ENCODE assay signal across 7 cellular contexts in genomic region chr13:32045963-32046785, GRCh38. TPM values are rescaled to one million over a fixed set of nuclear protein-coding genes. Genes with fewer than 3 reads are reported as not detected.
DNase-seq lines count a peak whose midpoint lies in the region; ATAC-seq and TF ChIP-seq lines count a peak whose summit lies in the region.

No MANE protein-coding gene starts in this region.

- BruUV-seq in HCT116 (replicated peaks; lab: Mats Ljungman, UMichigan) = no TSS peak

- H3K4me3 ChIP-seq in HCT116 (replicated peaks in 1 of 2; ENCODE audit: low read depth in 1 of 2, low read length in 2 of 2) = no peak overlapping the region

- no peak for TF ChIP-seq RAD21 in HCT116 (IDR thresholded peaks at IDR 0.05; ENCODE audit: low read depth)

- TF ChIP-seq CTCF in HCT116 (IDR thresholded peaks at IDR 0.05 in 2 of 3, conservative IDR thresholded peaks at IDR 0.05 in 1 of 3; ENCODE audit: borderline replicate concordance in 1 of 3, insufficient read depth in 1 of 3, low read depth in 2 of 3, low read length in 2 of 3) = no peak

- RAD21 ChIA-PET in HCT116 (lab: Charles Lee; ENCODE audit: low non-redundant PET in 1 of 2, low total read pairs in 2 of 2, uncharacterized antibody in 2 of 2, unreplicated experiment in 2 of 2) = no interaction called here

- no peaks in the 10 kb centered on the region for H4K20me1 ChIP-seq in HCT116 (ENCODE audit: insufficient read depth)

- no peaks in the 10 kb centered on the region for H3K27me3 ChIP-seq in HCT116 (ENCODE audit: insufficient read depth, low read length)

- no peak overlapping the region for H3K9ac ChIP-seq in HCT116 (ENCODE audit: low read length)

- DNase-seq in HCT116 (ENCODE audit: low read depth, low spot score) (no peak), NCI-H748 (lab: John Stamatoyannopoulos, UW; ENCODE audit: unreplicated experiment) (peak; percentile 80), mucosa of gallbladder (ENCODE audit: low spot score) (peak; percentile 61), NK-92 (lab: John Stamatoyannopoulos, UW; ENCODE audit: unreplicated experiment) (no peak)
- DNase-seq in stimulated activated CD4-positive, alpha-beta T cell treated with anti-CD3 and anti-CD28 coated beads, Interleukin-2, amount 100 ng/mL, for 24 hours = no peak

- H3K4me1 ChIP-seq in HCT116 (ENCODE audit: control insufficient read depth in 1 of 2, insufficient read depth in 2 of 2, low read length in 2 of 2) = peaks cover 0 to 7% of the 10 kb centered on the region in 2 experiments; a peak in 2 of 4 replicates

- no peaks in the 10 kb centered on the region for H3K79me2 ChIP-seq in HCT116 (ENCODE audit: insufficient read depth, low read length)

- no peak overlapping the region for H2AFZ ChIP-seq in HCT116 (ENCODE audit: low read depth, low read length, poor library complexity, severe bottlenecking)

- no peak overlapping the region for H3K4me2 ChIP-seq in HCT116 (ENCODE audit: low read length)

- CTCF ChIA-PET in HCT116 (lab: Charles Lee) = no interaction called here

- POLR2A ChIA-PET in HCT116 (lab: Charles Lee) = no interaction called here

- ATAC-seq in HCT116 (no peak), GM21786 (IDR thresholded peaks at IDR 0.05; ENCODE audit: unreplicated experiment) (no peak)

- intact Hi-C loops in HCT116 (cut with micrococcal nuclease) = no loop called here

- TF ChIP-seq POLR2A in HCT116 (IDR thresholded peaks at IDR 0.05; ENCODE audit: borderline replicate concordance, extremely low read depth, insufficient read depth, insufficient read length) = no peak

- no peaks in the 10 kb centered on the region for H3K9me3 ChIP-seq in HCT116 (ENCODE audit: control insufficient read depth in 1 of 2, insufficient read depth in 1 of 2, low read depth in 1 of 2, low read length in 2 of 2)

- no peaks in the 10 kb centered on the region for H3K9me2 ChIP-seq in HCT116 (ENCODE audit: insufficient read depth)

- H3K36me3 ChIP-seq in HCT116 (ENCODE audit: control insufficient read depth in 1 of 2, insufficient read depth in 2 of 2, low read length in 2 of 2) = no peaks in the 10 kb centered on the region

- H3K27ac ChIP-seq in HCT116 (ENCODE audit: low read depth, low read length) (no peak overlapping the region), cingulate gyrus (ENCODE audit: low read depth, low read length) (peak overlapping the region; percentile 92)

TF ChIP-seq in HCT116, 20 proteins besides CTCF, POLR2A, EP300 and RAD21:
- TF ChIP-seq REST (IDR thresholded peaks at IDR 0.05; ENCODE audit: low read depth) (no peak), SP1 (IDR thresholded peaks at IDR 0.05; ENCODE audit: low read depth) (no peak), CEBPB (IDR thresholded peaks at IDR 0.05; ENCODE audit: low read depth) (peak; percentile 55; the same call in 1 of the 2 replicates), ZNF274 (IDR thresholded peaks at IDR 0.05; ENCODE audit: low read depth, low read length) (no peak), TCF7L2 (IDR thresholded peaks at IDR 0.05; ENCODE audit: borderline replicate concordance, extremely low read depth, insufficient read depth, insufficient read length) (peak; percentile 74), ELF1 (IDR thresholded peaks at IDR 0.05; ENCODE audit: borderline replicate concordance, low read depth) (no peak), JUND (IDR thresholded peaks at IDR 0.05) (no peak), POLR2AphosphoS5 (IDR thresholded peaks at IDR 0.05; ENCODE audit: low read depth, low read length) (no peak), ZFX (IDR thresholded peaks at IDR 0.05) (no peak)
TF ChIP-seq in HCT116: peak in this region for 2.

RNA-seq across cellular contexts. Expression of gene FRY, which starts 14.6 kb away (rescaled TPM):
- total RNA-seq in HCT116 (2021; ENCODE audit: unreplicated experiment) (1.4 TPM), mucosa of gallbladder (112 TPM)
- 0.31 and 0.57 TPM in 2 replicates for polyA plus RNA-seq in HCT116 (2012)

Comparison
In these comparisons a context has a peak if more than half of its experiments do, and no peak if none do; other contexts are left out.
1. DNase-seq: peak in NCI-H748 (single experiment) and mucosa of gallbladder (single experiment); none in HCT116 (single experiment), stimulated activated CD4-positive, alpha-beta T cell treated with anti-CD3 and anti-CD28 coated beads, Interleukin-2, amount 100 ng/mL, for 24 hours (0 of 2) and NK-92 (single experiment).
2. RNA of gene FRY, which starts 14.6 kb away (total RNA-seq): 112 TPM in mucosa of gallbladder (single experiment); 1.4 TPM in HCT116 (single experiment); every median in the first group is over 10 times any median in the second.